Comparison of ENCODE assay signal across 8 cellular contexts in genomic region chr10:75234683-75235374, GRCh38. TPM values are rescaled to one million over a fixed set of nuclear protein-coding genes. Genes with fewer than 3 reads are reported as not detected.
A peak's percentile ranks its signal among the peaks of the same experiment; 100 is the strongest.
DNase-seq lines count a peak whose midpoint lies in the region; ATAC-seq and TF ChIP-seq lines count a peak whose summit lies in the region.

No MANE protein-coding gene starts in this region.

- H3K27ac ChIP-seq in liver (ENCODE audit: low read depth in 1 of 2, low read length in 2 of 2) = peak overlapping the region; percentile 42 to 61
- H3K27ac ChIP-seq in substantia nigra (ENCODE audit: low read depth, low read length, poor library complexity, severe bottlenecking) = peak overlapping the region; percentile 45

- TF ChIP-seq RAD21 in liver (IDR thresholded peaks at IDR 0.05) = no peak

- H3K4me3 ChIP-seq in liver (ENCODE audit: low read depth in 1 of 3, low read length in 3 of 3) = peak overlapping the region; percentile 54 to 85 (median 82)

- H3K36me3 ChIP-seq in liver (ENCODE audit: control insufficient read depth in 4 of 4, insufficient read depth in 3 of 4, low read depth in 1 of 4, low read length in 3 of 4) = peaks cover 3 to 19% (median 15%) of the 10 kb centered on the region in 4 donors

- H3K27me3 ChIP-seq in liver (ENCODE audit: control insufficient read depth in 4 of 4, insufficient read depth in 4 of 4, low read length in 3 of 4) = no peaks in the 10 kb centered on the region

- TF ChIP-seq CTCF in GM13977 (IDR thresholded peaks at IDR 0.05; ENCODE audit: extremely low read depth, insufficient read depth, missing control alignments) = peak; percentile 28
- TF ChIP-seq CTCF in liver (IDR thresholded peaks at IDR 0.05; ENCODE audit: low read depth, low read length, missing input control) = no peak

- no peak for DNase-seq in GM13977 (ENCODE audit: low spot score)
- DNase-seq in OCI-M1 (lab: John Stamatoyannopoulos, UW) = peak; percentile 58
- peak; percentile 43 for DNase-seq in cerebellar cortex (ENCODE audit: low spot score)
- DNase-seq in substantia nigra (lab: John Stamatoyannopoulos, UW) = peak in 3 of 49 donors; percentile 7 to 47 (median 45)
- no peak for DNase-seq in putamen (ENCODE audit: low spot score)

- ATAC-seq in HG02571 (IDR thresholded peaks at IDR 0.05; ENCODE audit: unreplicated experiment) = peak; percentile 3
- no peak for ATAC-seq in GM18519 (IDR thresholded peaks at IDR 0.05; ENCODE audit: low FRiP score, unreplicated experiment)

- no peaks in the 10 kb centered on the region for H3K9me3 ChIP-seq in liver (ENCODE audit: control insufficient read depth in 4 of 4, low read length in 3 of 4)

- peaks cover 6 to 37% (median 24%) of the 10 kb centered on the region in 4 donors for H3K4me1 ChIP-seq in liver (ENCODE audit: control insufficient read depth in 4 of 4, insufficient read depth in 4 of 4, low read length in 3 of 4)

- in situ Hi-C loops in GM13977 (cut with MboI; ENCODE audit: low pct_unique_long_range_greater_than_20kb, low sequenced_read_pairs, unreplicated experiment) = no loop called here

- 1% methylated on average over 62 of the region's 62 CpGs for WGBS in liver

- H3K9ac ChIP-seq in liver (ENCODE audit: low read depth in 1 of 2, low read length in 2 of 2) = peak overlapping the region in 1 of 2 donors; percentile 52

TF ChIP-seq in liver, 16 proteins besides CTCF, POLR2A, EP300 and RAD21:
- no peak for TF ChIP-seq GABPA (IDR thresholded peaks at IDR 0.05 in 1 of 2, conservative IDR thresholded peaks at IDR 0.05 in 1 of 2)
- no peak for TF ChIP-seq RXRA (IDR thresholded peaks at IDR 0.05)
- TF ChIP-seq HNF4G (IDR thresholded peaks at IDR 0.05) = no peak
- TF ChIP-seq ZBTB33 (IDR thresholded peaks at IDR 0.05) = no peak
- no peak for TF ChIP-seq MAX (IDR thresholded peaks at IDR 0.05)
- no peak for TF ChIP-seq FOXA2 (IDR thresholded peaks at IDR 0.05)
- TF ChIP-seq YY1 (IDR thresholded peaks at IDR 0.05) = no peak
- TF ChIP-seq TAF1 (conservative IDR thresholded peaks at IDR 0.05) = no peak
- no peak for TF ChIP-seq REST (IDR thresholded peaks at IDR 0.05)
- no peak for TF ChIP-seq SP1 (IDR thresholded peaks at IDR 0.05)
- no peak for TF ChIP-seq NR2F2 (IDR thresholded peaks at IDR 0.05)
- no peak for TF ChIP-seq HNF4A (conservative IDR thresholded peaks at IDR 0.05)
- TF ChIP-seq JUND (IDR thresholded peaks at IDR 0.05) = no peak
- no peak for TF ChIP-seq ATF3 (IDR thresholded peaks at IDR 0.05)
- no peak for TF ChIP-seq EGR1 (IDR thresholded peaks at IDR 0.05; ENCODE audit: low read depth in 2 of 2)
- TF ChIP-seq FOXA1 (IDR thresholded peaks at IDR 0.05) = no peak
TF ChIP-seq in liver: peak in this region for 0.

RNA-seq across cellular contexts. Expression of gene COMTD1, which starts 0.9 kb away (rescaled TPM):
- total RNA-seq in liver = 10 to 100 TPM in 1 of 2 donors, 1 to 10 TPM in 1; 6.5 to 12.1 TPM
- polyA plus RNA-seq in liver = 10 to 100 TPM; 40.9 to 44.2 TPM

RNA-seq across cellular contexts. Expression of gene VDAC2, which starts 24.2 kb away (rescaled TPM):
- total RNA-seq in liver = 10 to 100 TPM; 41.3 to 46.1 TPM
- polyA plus RNA-seq in liver = 10 to 100 TPM; 58.9 to 67.1 TPM

Comparison
In these comparisons a context has a peak if more than half of its experiments do, and no peak if none do; other contexts are left out.
1. DNase-seq: peak in OCI-M1 (single experiment) and cerebellar cortex (single experiment); none in GM13977 (single experiment) and putamen (single experiment).